ENCODE assay signal across 11 cellular contexts in the genomic region with DNA sequence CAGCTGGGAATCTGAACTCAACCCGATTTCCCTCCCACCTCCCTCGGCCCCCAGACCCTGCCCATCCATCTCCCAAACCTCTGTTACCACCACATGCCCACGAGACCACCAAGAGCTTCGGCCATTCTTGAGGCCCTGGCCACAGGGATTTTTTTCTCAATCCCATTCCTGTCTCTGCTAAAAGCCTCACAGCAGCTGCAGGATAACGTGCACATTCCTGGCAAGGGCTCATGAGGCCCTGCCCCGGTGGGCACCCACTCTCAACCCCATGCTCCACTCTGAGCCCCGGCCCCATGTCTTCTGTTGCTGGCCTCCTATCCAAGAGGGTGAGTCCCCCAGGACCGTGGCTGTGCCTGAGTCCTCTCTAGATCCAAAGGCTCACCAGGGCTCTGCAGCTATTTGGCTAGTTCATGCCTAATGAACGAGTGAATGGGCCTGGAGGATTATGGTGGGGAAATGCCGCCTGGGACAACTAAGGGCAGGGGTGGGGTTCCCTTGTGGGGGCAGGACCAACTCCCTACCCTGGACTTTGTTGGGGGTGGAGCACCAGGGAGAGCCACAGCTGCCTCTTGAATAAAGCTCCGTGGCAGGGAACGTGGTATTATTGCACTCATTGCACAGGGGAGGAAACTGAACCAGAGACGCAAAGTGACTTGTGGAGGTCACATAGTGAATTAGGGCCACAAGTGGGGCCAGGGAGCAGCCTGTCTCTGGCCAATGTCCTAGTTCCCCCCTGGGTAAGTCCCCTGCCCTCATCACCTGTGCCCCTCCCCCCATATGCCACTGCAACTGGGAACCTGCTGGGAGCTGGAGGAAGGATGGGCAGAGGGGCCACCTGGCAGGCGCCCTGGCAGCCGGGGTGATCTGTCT.
DNase-seq lines count a peak whose midpoint lies in the region; ATAC-seq, FAIRE-seq and TF ChIP-seq lines count a peak whose summit lies in the region.
"Had no signal": no experiment of that assay in that cellular context is flagged by ENCODE, and none has a peak within 500 bp of the region (broad histone marks: within the 10 kb centered on the region; RNA-seq: fewer than 3 reads in every experiment).

No MANE protein-coding gene starts in this region.

- ATAC-seq in GM21576 (IDR thresholded peaks at IDR 0.05; ENCODE audit: unreplicated experiment), result no peak
- ATAC-seq in GM18867 (IDR thresholded peaks at IDR 0.05; ENCODE audit: unreplicated experiment), result no peak

- TF ChIP-seq CTCF in endodermal cell (conservative IDR thresholded peaks at IDR 0.05) (no peak), osteocyte (IDR thresholded peaks at IDR 0.05) (no peak)

- peak; percentile 46 for DNase-seq in DMS 273 (lab: John Stamatoyannopoulos, UW; ENCODE audit: unreplicated experiment)
- no peak for DNase-seq in DMS 273 treated with DMSO at 0.1 percent for 48 hours (lab: John Stamatoyannopoulos, UW)
- no peak for DNase-seq in HTR-8/SVneo (ENCODE audit: insufficient read length, low spot score)
- DNase-seq in endodermal cell, result no peak
- DNase-seq in osteocyte (ENCODE audit: extremely low spot score, unreplicated experiment), result peak; percentile 66
- DNase-seq in Ammon's horn (ENCODE audit: low spot score), result no peak

- H3K27ac ChIP-seq in endodermal cell (ENCODE audit: low read depth, low read length), result no peak overlapping the region
- H3K27ac ChIP-seq: 22Rv1 had no signal

- H3K9me3 Mint-ChIP-seq in endodermal cell (no peaks in the 10 kb centered on the region), osteocyte (ENCODE audit: unreplicated experiment) (no peaks in the 10 kb centered on the region)
- H3K9me3 Mint-ChIP-seq: T-helper 2 cell treated with Interferon-gamma antibody and Interleukin-4, amounts not matched to agents 5 μg/mL and 100 μg/mL, for 36 hours had no signal

- no peak overlapping the region for H3K4me3 ChIP-seq in endodermal cell (ENCODE audit: low read length)

- H3K4me1 Mint-ChIP-seq in endodermal cell (peaks cover 16% of the 10 kb centered on the region), osteocyte (ENCODE audit: unreplicated experiment) (peaks cover 27% of the 10 kb centered on the region)

- WGBS in endodermal cell (ENCODE audit: insufficient coverage in 1 of 2, insufficient read length in 1 of 2), 2 experiments, result 84 to 93% methylated on average over 5 to 14 of the region's 15 CpGs

- no peak overlapping the region for H3K9ac ChIP-seq in endodermal cell (ENCODE audit: extremely low read depth, low read length, poor library complexity, severe bottlenecking)

- H3K4me3 Mint-ChIP-seq in endodermal cell (peak overlapping the region; percentile 23), osteocyte (ENCODE audit: unreplicated experiment) (no peak overlapping the region)

- H3K27me3 ChIP-seq in endodermal cell (ENCODE audit: control insufficient read depth, insufficient read depth, low read length, poor library complexity, severe bottlenecking), result peaks cover 59% of the 10 kb centered on the region
- H3K27me3 ChIP-seq: thyroid gland had no signal

- no peaks in the 10 kb centered on the region for H3K9me3 ChIP-seq in endodermal cell (ENCODE audit: control insufficient read depth, low read length)
- H3K9me3 ChIP-seq: thyroid gland had no signal

- peaks cover 4% of the 10 kb centered on the region for H3K4me1 ChIP-seq in endodermal cell (ENCODE audit: control insufficient read depth, insufficient read depth, low read length)

- H3K27ac Mint-ChIP-seq in endodermal cell (no peak overlapping the region), osteocyte (ENCODE audit: unreplicated experiment) (no peak overlapping the region)
- H3K27ac Mint-ChIP-seq: T-helper 2 cell treated with Interferon-gamma antibody and Interleukin-4, amounts not matched to agents 5 μg/mL and 100 μg/mL, for 36 hours had no signal

- H3K36me3 Mint-ChIP-seq in endodermal cell (ENCODE audit: low read depth) (peaks cover 6% of the 10 kb centered on the region), osteocyte (ENCODE audit: unreplicated experiment) (no peaks in the 10 kb centered on the region)

- peak; percentile 77 for FAIRE-seq in HTR-8/SVneo (lab: Jason Lieb, UNC)

- H3K27me3 Mint-ChIP-seq in endodermal cell (ENCODE audit: insufficient read depth), result peaks cover 61% of the 10 kb centered on the region
- H3K27me3 Mint-ChIP-seq in osteocyte (ENCODE audit: unreplicated experiment), result peaks cover 8% of the 10 kb centered on the region

- no peaks in the 10 kb centered on the region for H3K36me3 ChIP-seq in endodermal cell (ENCODE audit: control insufficient read depth, insufficient read depth, low read length)
- H3K36me3 ChIP-seq: thyroid gland had no signal

Comparison
In these comparisons a context has a peak if more than half of its experiments do, and no peak if none do; other contexts are left out.
1. DNase-seq: peak in DMS 273 (single experiment) and osteocyte (single experiment); none in DMS 273 treated with DMSO at 0.1 percent for 48 hours (single experiment), HTR-8/SVneo (single experiment), endodermal cell (single experiment) and Ammon's horn (single experiment).